In the genomic region with DNA sequence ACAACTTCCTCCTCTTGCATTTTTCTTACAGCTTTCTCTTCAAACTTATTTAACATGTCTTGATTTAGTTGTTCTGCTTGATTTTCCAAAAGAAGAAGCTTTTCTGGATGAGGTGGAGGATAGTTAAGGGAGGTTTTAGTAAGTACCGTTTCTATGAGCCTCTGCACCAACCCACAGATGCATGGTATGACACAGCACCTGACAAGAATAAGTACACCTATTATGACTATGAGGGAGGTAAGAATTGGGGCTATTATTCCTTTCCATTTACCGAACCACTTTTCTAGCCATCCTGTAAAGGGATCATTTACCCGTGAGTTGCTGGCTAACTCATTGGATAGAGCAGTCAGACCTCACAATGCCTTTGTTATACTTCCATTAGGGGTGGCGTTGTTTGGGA, we compare ENCODE assay signal across 1 cellular context.
TF ChIP-seq lines count a peak whose summit lies in the region.

No MANE protein-coding gene starts in this region.

TF ChIP-seq in H1, 55 proteins besides CTCF, POLR2A, EP300 and RAD21:
- no peak for TF ChIP-seq NANOG (IDR thresholded peaks at IDR 0.05; ENCODE audit: insufficient read depth, low read depth, low read length, poor library complexity, severe bottlenecking)
- TF ChIP-seq BACH1 (IDR thresholded peaks at IDR 0.05; ENCODE audit: low read length) = no peak
- TF ChIP-seq POU5F1 (IDR thresholded peaks at IDR 0.05; ENCODE audit: low read depth, low read length) = no peak
- no peak for TF ChIP-seq SP2 (IDR thresholded peaks at IDR 0.05; ENCODE audit: low read length)
- TF ChIP-seq ATF3 (IDR thresholded peaks at IDR 0.05; ENCODE audit: insufficient read depth, low read depth, low read length) = no peak
